ENCODE assay signal across 8 cellular contexts in the genomic region with DNA sequence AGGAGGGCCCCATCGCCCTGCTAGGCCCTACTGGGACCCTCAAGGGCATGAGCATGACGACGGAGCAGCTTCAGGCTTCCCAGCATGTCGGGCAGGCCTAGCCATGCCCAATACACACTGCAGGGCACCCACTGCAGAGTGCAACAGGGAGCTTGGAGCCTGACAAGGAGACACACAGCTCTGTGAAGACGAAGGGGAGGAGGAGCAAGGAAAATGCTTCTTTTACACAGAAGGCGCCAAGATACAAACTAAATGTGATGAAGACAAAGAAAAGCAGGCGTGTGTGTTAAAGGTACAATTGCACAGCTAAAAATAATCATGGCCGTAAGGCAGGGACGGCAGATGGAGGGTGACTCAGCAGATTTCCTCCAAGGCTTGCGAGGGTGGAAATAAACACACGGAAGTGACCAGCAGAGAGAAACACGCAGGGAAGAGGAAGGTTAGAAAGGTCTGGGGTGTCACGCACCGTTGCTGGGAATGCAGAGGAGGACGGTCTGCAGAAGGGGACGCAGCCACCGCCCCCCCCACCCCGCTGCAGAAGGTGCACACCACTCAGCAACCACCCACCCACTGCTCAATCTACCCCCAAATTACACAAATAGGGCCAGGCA.
DNase-seq lines count a peak whose midpoint lies in the region; ATAC-seq and TF ChIP-seq lines count a peak whose summit lies in the region.

No MANE protein-coding gene starts in this region.

- H3K4me3 Mint-ChIP-seq in activated naive CD8-positive, alpha-beta T cell: peak overlapping the region; percentile 50

- intact Hi-C loops in Right ventricle myocardium superior (cut with DNase I) (no loop called here), posterior cingulate gyrus (cut with DNase I) (no loop called here)

- peaks cover 95% of the 10 kb centered on the region for H3K79me2 ChIP-seq in MM.1S (ENCODE audit: low read length)

- H3K27me3 ChIP-seq in MM.1S (replicated peaks; ENCODE audit: insufficient read depth, low read length): no peaks in the 10 kb centered on the region

- H3K4me3 ChIP-seq in MM.1S (ENCODE audit: low read length): peak overlapping the region; percentile 33; the same call in 1 of the 2 replicates

- H3K27me3 Mint-ChIP-seq in activated naive CD8-positive, alpha-beta T cell: no peaks in the 10 kb centered on the region

- DNase-seq in EH (ENCODE audit: low read depth): peak; percentile 91
- peak; percentile 61 for DNase-seq in MM.1S
- peak; percentile 66 for DNase-seq in Right ventricle myocardium superior
- DNase-seq in posterior cingulate gyrus: peak in 9 of 10 donors; percentile 36 to 91 (median 63)
- no peak for DNase-seq in HPDE6-E6E7 (ENCODE audit: extremely low spot score)
- no peak for DNase-seq in NCI-H510A (lab: John Stamatoyannopoulos, UW)

- H2AFZ ChIP-seq in MM.1S (ENCODE audit: low read length): no peak overlapping the region

- peaks cover 85% of the 10 kb centered on the region for H3K4me1 Mint-ChIP-seq in activated naive CD8-positive, alpha-beta T cell (ENCODE audit: low read depth)

- peak overlapping the region; percentile 60; the same call in 1 of the 2 replicates for H3K27ac ChIP-seq in MM.1S (ENCODE audit: low read length)

- peaks cover 16% of the 10 kb centered on the region for H3K4me1 ChIP-seq in MM.1S (ENCODE audit: low read length)

- peak overlapping the region; percentile 94 for H3K27ac Mint-ChIP-seq in activated naive CD8-positive, alpha-beta T cell

- H3K4me2 ChIP-seq in MM.1S (ENCODE audit: low read depth, low read length): peak overlapping the region; percentile 73

- no peaks in the 10 kb centered on the region for H3K9me3 Mint-ChIP-seq in activated naive CD8-positive, alpha-beta T cell (ENCODE audit: low read depth)

- H3K36me3 ChIP-seq in MM.1S (replicated peaks; ENCODE audit: insufficient read depth, low read length): no peaks in the 10 kb centered on the region

- peak overlapping the region; percentile 41 for H3K9ac ChIP-seq in MM.1S (ENCODE audit: low read length)

- ATAC-seq in Right ventricle myocardium superior (ENCODE audit: poor library complexity) (peak; percentile 74), HG03469 (IDR thresholded peaks at IDR 0.05; ENCODE audit: unreplicated experiment) (no peak)

- H3F3A ChIP-seq in MM.1S (ENCODE audit: insufficient read depth, low read length): no peaks in the 10 kb centered on the region

- no peaks in the 10 kb centered on the region for H3K9me2 ChIP-seq in MM.1S (replicated peaks; ENCODE audit: insufficient read depth, low read length)

- H3K9me3 ChIP-seq in MM.1S (replicated peaks; ENCODE audit: insufficient read depth, low read length): no peaks in the 10 kb centered on the region

- H4K20me1 ChIP-seq in MM.1S (ENCODE audit: insufficient read depth, low read length): no peaks in the 10 kb centered on the region

- no peak for TF ChIP-seq CTCF in MM.1S (IDR thresholded peaks at IDR 0.05; ENCODE audit: low read length)

- peaks cover 3% of the 10 kb centered on the region for H3K36me3 Mint-ChIP-seq in activated naive CD8-positive, alpha-beta T cell

Comparison
In these comparisons a context has a peak if more than half of its experiments do, and no peak if none do; other contexts are left out.
1. DNase-seq: peak in EH (single experiment), MM.1S (single experiment), Right ventricle myocardium superior (single experiment) and posterior cingulate gyrus (9 of 10); none in HPDE6-E6E7 (single experiment) and NCI-H510A (single experiment).